Comparison of ENCODE assay signal across 1 cellular context in genomic region chr19:17719730-17720486, GRCh38.
TF ChIP-seq lines count a peak whose summit lies in the region.

No MANE protein-coding gene starts in this region.

TF ChIP-seq in H1, 55 proteins besides CTCF, POLR2A, EP300 and RAD21:
- no peak for TF ChIP-seq ZNF274 (IDR thresholded peaks at IDR 0.05; ENCODE audit: borderline replicate concordance, extremely low read depth, low read length)
- TF ChIP-seq SAP30 (IDR thresholded peaks at IDR 0.05; ENCODE audit: insufficient read depth, insufficient replicate concordance, low read length), result peak; percentile 19
- no peak for TF ChIP-seq ASH2L (IDR thresholded peaks at IDR 0.05; ENCODE audit: low read length)
